Comparison of ENCODE assay signal across 8 cellular contexts in the genomic region with DNA sequence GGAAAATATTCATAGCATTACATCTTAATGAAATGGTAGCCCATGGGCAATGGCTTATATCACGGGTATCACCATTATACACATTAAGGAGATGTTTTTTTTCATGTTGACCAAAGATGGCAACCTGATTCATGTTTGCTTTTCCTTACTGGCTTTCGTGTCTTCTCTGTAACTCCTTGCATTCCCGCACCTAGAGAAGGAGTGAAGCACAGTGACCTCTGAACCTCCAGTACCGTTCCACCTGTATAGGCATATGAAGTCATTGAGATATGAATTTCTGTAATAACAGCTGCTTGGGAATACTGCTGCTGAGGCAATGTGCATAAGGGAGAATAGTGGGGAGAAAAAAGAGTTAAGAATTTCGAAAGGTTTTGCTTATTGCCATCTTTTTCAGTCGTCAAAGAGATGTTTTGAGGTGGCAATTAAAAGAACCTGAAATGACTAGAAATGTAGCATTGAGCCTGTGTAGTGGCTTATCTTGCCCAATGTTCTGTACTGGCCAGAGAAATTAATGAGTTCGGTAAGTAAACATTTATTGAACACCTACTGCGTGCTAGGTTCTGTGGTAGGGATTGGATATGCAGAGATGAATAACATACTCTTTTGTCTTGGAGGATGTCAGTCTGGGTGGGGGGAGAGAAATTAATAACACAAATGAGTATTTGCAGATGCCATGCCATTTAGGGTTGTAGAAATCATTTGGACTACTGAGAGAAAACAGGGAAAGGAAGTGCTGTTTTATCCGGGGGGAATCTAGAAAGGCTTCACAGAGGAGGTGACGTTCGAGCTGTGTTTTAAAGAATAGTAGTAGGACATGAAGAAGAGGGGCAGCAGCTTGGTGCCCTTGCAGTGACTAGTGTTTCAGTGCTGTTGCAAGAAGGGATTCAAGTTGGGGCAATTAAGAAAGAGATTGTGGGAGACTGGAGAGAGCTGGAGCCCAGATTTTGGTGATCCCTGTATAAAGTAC. TPM values are rescaled to one million over a fixed set of nuclear protein-coding genes. Genes with fewer than 3 reads are reported as not detected.
A peak's percentile ranks its signal among the peaks of the same experiment; 100 is the strongest.
DNase-seq lines count a peak whose midpoint lies in the region; ATAC-seq, FAIRE-seq and TF ChIP-seq lines count a peak whose summit lies in the region.

No MANE protein-coding gene starts in this region.

- peaks cover 3 to 12% of the 10 kb centered on the region in 2 experiments for H3K36me3 ChIP-seq in keratinocyte (ENCODE audit: control insufficient read depth in 2 of 2, extremely low read depth in 1 of 2, insufficient read depth in 2 of 2, low read length in 2 of 2)
- H3K36me3 ChIP-seq in thoracic aorta = peaks cover 4% of the 10 kb centered on the region

- H4K20me1 ChIP-seq in keratinocyte (ENCODE audit: control insufficient read depth, extremely low read depth, insufficient read depth, low read length) = peaks cover 14% of the 10 kb centered on the region

- ATAC-seq in thoracic aorta (ENCODE audit: insufficient number of reproducible peaks, low FRiP score, low read depth) = no peak

- H3K4me1 Mint-ChIP-seq in activated T-cell treated with anti-CD3 and anti-CD28 coated beads, Interleukin-2, amount 50 U/mL, for 24 hours (ENCODE audit: low read depth) = peaks cover 59% of the 10 kb centered on the region
- peaks cover 65% of the 10 kb centered on the region for H3K4me1 Mint-ChIP-seq in activated naive CD8-positive, alpha-beta T cell (ENCODE audit: low read depth)

- H3K9me1 ChIP-seq in keratinocyte (ENCODE audit: control insufficient read depth, extremely low read depth, insufficient read depth, low read length) = no peaks in the 10 kb centered on the region

- peak overlapping the region; percentile 88 for H3K9ac ChIP-seq in keratinocyte (ENCODE audit: control insufficient read depth, extremely low read depth, insufficient read depth, low read length)

- H3K27ac Mint-ChIP-seq in activated T-cell treated with anti-CD3 and anti-CD28 coated beads, Interleukin-2, amount 50 U/mL, for 24 hours = peak overlapping the region; percentile 95
- H3K27ac Mint-ChIP-seq in activated naive CD8-positive, alpha-beta T cell = peak overlapping the region; percentile 64

- H3K27ac ChIP-seq in keratinocyte (ENCODE audit: control insufficient read depth, insufficient read depth, low read length) (peak overlapping the region; percentile 96), thoracic aorta (peak overlapping the region; percentile 98 to 99)

- H3K4me3 Mint-ChIP-seq in activated T-cell treated with anti-CD3 and anti-CD28 coated beads, Interleukin-2, amount 50 U/mL, for 24 hours = peak overlapping the region; percentile 95
- peak overlapping the region; percentile 97 for H3K4me3 Mint-ChIP-seq in activated naive CD8-positive, alpha-beta T cell

- H3K4me3 ChIP-seq in keratinocyte (ENCODE audit: control insufficient read depth in 2 of 3, extremely low read depth in 1 of 3, insufficient read depth in 2 of 3, low read depth in 1 of 3, low read length in 3 of 3) (peak overlapping the region; percentile 88 to 95 (median 92)), thoracic aorta (peak overlapping the region; percentile 94)

- H3K9me3 ChIP-seq in keratinocyte (ENCODE audit: control insufficient read depth, low read depth, low read length) = no peaks in the 10 kb centered on the region
- no peaks in the 10 kb centered on the region for H3K9me3 ChIP-seq in thoracic aorta

- H2AFZ ChIP-seq in keratinocyte (ENCODE audit: control insufficient read depth, low read length) = no peak overlapping the region

- dilution Hi-C loops in keratinocyte (cut with MboI; ENCODE audit: extremely low pct_ligation_motif_present, low sequenced_read_pairs) = no loop called here

- peaks cover 72% of the 10 kb centered on the region for H3K79me2 ChIP-seq in keratinocyte (ENCODE audit: control insufficient read depth, insufficient read depth, low read length)

- H3K27me3 ChIP-seq in keratinocyte (ENCODE audit: control insufficient read depth, extremely low read depth, insufficient read depth, low read length) = no peaks in the 10 kb centered on the region
- no peaks in the 10 kb centered on the region for H3K27me3 ChIP-seq in thoracic aorta (replicated peaks; ENCODE audit: insufficient read depth)

- no peaks in the 10 kb centered on the region for H3K9me3 Mint-ChIP-seq in activated T-cell treated with anti-CD3 and anti-CD28 coated beads, Interleukin-2, amount 50 U/mL, for 24 hours
- H3K9me3 Mint-ChIP-seq in activated naive CD8-positive, alpha-beta T cell (ENCODE audit: low read depth) = no peaks in the 10 kb centered on the region

- peak overlapping the region; percentile 90 for H3K4me2 ChIP-seq in keratinocyte (ENCODE audit: control insufficient read depth, extremely low read depth, insufficient read depth, low read depth, low read length)

- no peak for TF ChIP-seq CTCF in keratinocyte (optimal IDR thresholded peaks at IDR 0.05 in 1 of 3, IDR thresholded peaks at IDR 0.05 in 1 of 3, conservative IDR thresholded peaks at IDR 0.05 in 1 of 3; ENCODE audit: extremely low read depth in 1 of 3, insufficient read depth in 2 of 3, low read length in 3 of 3)
- no peak for TF ChIP-seq CTCF in thoracic aorta (IDR thresholded peaks at IDR 0.05)

- peaks cover 55% of the 10 kb centered on the region for H3K36me3 Mint-ChIP-seq in activated T-cell treated with anti-CD3 and anti-CD28 coated beads, Interleukin-2, amount 50 U/mL, for 24 hours (ENCODE audit: low read depth)
- H3K36me3 Mint-ChIP-seq in activated naive CD8-positive, alpha-beta T cell = peaks cover 11% of the 10 kb centered on the region

- H3K4me1 ChIP-seq in keratinocyte (ENCODE audit: control insufficient read depth, extremely low read depth, insufficient read depth, low read length) (peaks cover 30% of the 10 kb centered on the region), thoracic aorta (ENCODE audit: control insufficient read depth in 1 of 2, low read depth in 2 of 2) (peaks cover 26 to 61% of the 10 kb centered on the region in 2 donors)

- no peaks in the 10 kb centered on the region for H3K27me3 Mint-ChIP-seq in activated T-cell treated with anti-CD3 and anti-CD28 coated beads, Interleukin-2, amount 50 U/mL, for 24 hours
- H3K27me3 Mint-ChIP-seq in activated naive CD8-positive, alpha-beta T cell = no peaks in the 10 kb centered on the region

- DNase-seq in activated T-cell treated with anti-CD3 and anti-CD28 coated beads, Interleukin-2, amount 50 U/mL, for 24 hours = no peak
- no peak for DNase-seq in activated T-cell treated with anti-CD3 and anti-CD28 coated beads for 4 hours
- no peak for DNase-seq in keratinocyte (ENCODE audit: low read depth, low spot score)
- DNase-seq in thoracic aorta (ENCODE audit: low spot score) = no peak
- no peak for DNase-seq in DMS79 treated with DMSO at 0.1 percent for 48 hours (lab: John Stamatoyannopoulos, UW)
- no peak for DNase-seq in NCI-H1048 (lab: John Stamatoyannopoulos, UW)
- no peak for DNase-seq in cerebellar cortex (ENCODE audit: low spot score)

- FAIRE-seq in keratinocyte (lab: Jason Lieb, UNC) = peak; percentile 55

RNA-seq across cellular contexts. Expression of a gene that starts 2.5 kb away (rescaled TPM):
- 52.5 to 153 TPM (median 92.6 TPM) in 3 replicates for polyA plus RNA-seq in keratinocyte
- 36.9 TPM for polyA plus RNA-seq in keratinocyte (2011; ENCODE audit: low read depth)
- 32.6 and 67.4 TPM in 2 replicates for polyA plus RNA-seq in keratinocyte (2011; cell fraction: cytosol; rRNA removed)
- polyA plus RNA-seq in keratinocyte (2011; cell fraction: nucleus; rRNA removed) = 73.6 and 78.6 TPM in 2 replicates
- 29.3 and 55.3 TPM in 2 replicates for polyA plus RNA-seq in keratinocyte (2012; ENCODE audit: low replicate concordance)
- polyA minus RNA-seq in keratinocyte = 141 to 498 TPM (median 410 TPM) in 3 replicates
- 115 TPM for polyA minus RNA-seq in keratinocyte (2011; cell fraction: cytosol; rRNA and poly(A)+ RNA removed)
- polyA minus RNA-seq in keratinocyte (2011; cell fraction: nucleus; rRNA and poly(A)+ RNA removed) = 108 and 265 TPM in 2 replicates
- total RNA-seq in thoracic aorta = 10 to 100 TPM; 31.1 to 56.2 TPM

RNA-seq across cellular contexts. Expression of a gene that starts 50.5 kb away (rescaled TPM):
- polyA plus RNA-seq in keratinocyte = 26.7 to 36.3 TPM (median 33.0 TPM) in 3 replicates
- 2.1 TPM for polyA plus RNA-seq in keratinocyte (2011; ENCODE audit: low read depth)
- 24.3 and 28.5 TPM in 2 replicates for polyA plus RNA-seq in keratinocyte (2011; cell fraction: cytosol; rRNA removed)
- polyA plus RNA-seq in keratinocyte (2011; cell fraction: nucleus; rRNA removed) = 32.5 and 39.6 TPM in 2 replicates
- polyA plus RNA-seq in keratinocyte (2012; ENCODE audit: low replicate concordance) = 9.9 and 25.7 TPM in 2 replicates
- 71.0 to 78.4 TPM (median 78.2 TPM) in 3 replicates for polyA minus RNA-seq in keratinocyte
- 29.2 TPM for polyA minus RNA-seq in keratinocyte (2011; cell fraction: cytosol; rRNA and poly(A)+ RNA removed)
- 20.3 and 20.9 TPM in 2 replicates for polyA minus RNA-seq in keratinocyte (2011; cell fraction: nucleus; rRNA and poly(A)+ RNA removed)
- 10 to 100 TPM; 18.5 to 22.9 TPM for total RNA-seq in thoracic aorta
